Comparison of ENCODE assay signal across 18 cellular contexts in the genomic region with DNA sequence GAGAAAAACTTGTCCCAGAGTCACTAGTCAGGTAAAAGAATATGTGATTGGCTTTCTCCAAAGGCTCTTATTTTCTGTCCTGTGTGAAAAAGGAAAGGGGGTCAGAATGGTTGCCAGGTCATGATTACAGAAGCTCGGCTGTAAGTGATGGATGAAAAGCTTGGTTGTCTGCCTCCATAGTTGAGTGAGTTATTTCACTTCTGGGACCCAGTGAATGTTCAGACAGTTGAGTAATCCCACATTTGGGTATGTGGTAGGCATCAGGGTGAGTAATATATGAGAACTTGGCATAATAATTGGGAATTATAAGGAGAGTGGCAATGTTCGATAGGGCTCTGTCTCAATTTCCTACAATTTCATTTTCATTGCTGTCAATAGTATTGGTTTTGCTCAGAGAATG.
"Had no signal": no experiment of that assay in that cellular context is flagged by ENCODE, and none has a peak within 500 bp of the region (broad histone marks: within the 10 kb centered on the region; RNA-seq: fewer than 3 reads in every experiment).

No MANE protein-coding gene starts in this region.

- H3K4me3 ChIP-seq: gastroesophageal sphincter, left ventricle myocardium inferior, lung, smooth muscle cell, suprapubic skin, thyroid gland had no signal

- H3K9me3 Mint-ChIP-seq: immature natural killer cell, type B pancreatic cell had no signal

- H3K27me3 Mint-ChIP-seq: naive thymus-derived CD8-positive, alpha-beta T cell; type B pancreatic cell had no signal

- DNase-seq: effector memory CD4-positive, alpha-beta T cell; immature natural killer cell; left cardiac atrium; left ventricle myocardium inferior; mesendoderm; naive thymus-derived CD8-positive, alpha-beta T cell; posterior cingulate gyrus; right cardiac atrium; stimulated activated CD4-positive, alpha-beta T cell treated with anti-CD3 and anti-CD28 coated beads, Interleukin-2, amount 100 ng/mL, for 48 hours; stimulated activated naive CD4-positive, alpha-beta T cell treated with Interleukin-2 at 50 U/mL for 16 hours; thyroid gland had no signal

- H3K27ac ChIP-seq: gastroesophageal sphincter, left ventricle myocardium inferior, neutrophil, suprapubic skin, thyroid gland had no signal

- H3K4me2 ChIP-seq: smooth muscle cell had no signal

- H3K36me3 ChIP-seq: gastroesophageal sphincter, left ventricle myocardium inferior, neutrophil, suprapubic skin, thyroid gland had no signal

- H3K36me3 Mint-ChIP-seq: type B pancreatic cell had no signal

- H3K27me3 ChIP-seq: gastroesophageal sphincter, neutrophil, suprapubic skin, thyroid gland had no signal

- H3K4me3 Mint-ChIP-seq: immature natural killer cell; naive thymus-derived CD8-positive, alpha-beta T cell; type B pancreatic cell had no signal

- ATAC-seq: esophagus mucosa; gastroesophageal sphincter; left cardiac atrium; naive thymus-derived CD8-positive, alpha-beta T cell; right cardiac atrium had no signal

- H3K27ac Mint-ChIP-seq: immature natural killer cell, type B pancreatic cell had no signal

- H3K9me3 ChIP-seq: gastroesophageal sphincter, left ventricle myocardium inferior, neutrophil, suprapubic skin, thyroid gland had no signal

- H3K4me1 ChIP-seq: left ventricle myocardium inferior, suprapubic skin, thyroid gland had no signal
